In genomic region chr4:24980064-24980690, GRCh38 we compare ENCODE assay signal across 8 cellular contexts. TPM values are rescaled to one million over a fixed set of nuclear protein-coding genes. Genes with fewer than 3 reads are reported as not detected.
DNase-seq lines count a peak whose midpoint lies in the region; ATAC-seq and TF ChIP-seq lines count a peak whose summit lies in the region.

No MANE protein-coding gene starts in this region.

- H3K4me3 ChIP-seq in RWPE2 (ENCODE audit: severe bottlenecking) (no peak overlapping the region), cardiac muscle cell (no peak overlapping the region), trophoblast cell (ENCODE audit: low read depth, low read length) (no peak overlapping the region), aorta (ENCODE audit: low read length in 2 of 2) (no peak overlapping the region)

- no peak overlapping the region for H3K27ac Mint-ChIP-seq in activated naive CD4-positive, alpha-beta T cell treated with anti-CD3 and anti-CD28 coated beads, Interleukin-2, amount 50 U/mL, for 24 hours

- no peaks in the 10 kb centered on the region for H3K36me3 Mint-ChIP-seq in activated naive CD4-positive, alpha-beta T cell treated with anti-CD3 and anti-CD28 coated beads, Interleukin-2, amount 50 U/mL, for 24 hours

- no peak overlapping the region for H4K12ac ChIP-seq in trophoblast cell (ENCODE audit: low read depth, low read length)

- H3K9me3 ChIP-seq in RWPE2 (ENCODE audit: severe bottlenecking) (no peaks in the 10 kb centered on the region), cardiac muscle cell (ENCODE audit: low read depth) (no peaks in the 10 kb centered on the region), trophoblast cell (ENCODE audit: insufficient read depth, low read depth, low read length) (no peaks in the 10 kb centered on the region), aorta (ENCODE audit: control insufficient read depth, low read length) (no peaks in the 10 kb centered on the region)

- H3K36me3 ChIP-seq in RWPE2 (ENCODE audit: low read depth) (no peaks in the 10 kb centered on the region), cardiac muscle cell (no peaks in the 10 kb centered on the region), trophoblast cell (ENCODE audit: control insufficient read depth in 1 of 2, insufficient read depth in 2 of 2, low read length in 2 of 2) (no peaks in the 10 kb centered on the region), aorta (ENCODE audit: control insufficient read depth in 1 of 2, insufficient read depth in 2 of 2, low read length in 1 of 2) (no peaks in the 10 kb centered on the region)

- no peak overlapping the region for H2BK12ac ChIP-seq in trophoblast cell (ENCODE audit: low read length)

- H3K4me1 ChIP-seq in RWPE2 (ENCODE audit: insufficient read depth, poor library complexity, severe bottlenecking) (no peaks in the 10 kb centered on the region), cardiac muscle cell (ENCODE audit: low read depth) (peaks cover 8% of the 10 kb centered on the region), trophoblast cell (ENCODE audit: control insufficient read depth in 1 of 2, insufficient read depth in 2 of 2, low read length in 2 of 2) (peaks cover 0 to 3% of the 10 kb centered on the region in 2 experiments), aorta (ENCODE audit: control insufficient read depth in 1 of 2, insufficient read depth in 2 of 2, low read length in 2 of 2) (no peaks in the 10 kb centered on the region)

- H3K27me3 ChIP-seq in RWPE2 (ENCODE audit: insufficient read depth, poor library complexity, severe bottlenecking) (no peaks in the 10 kb centered on the region), cardiac muscle cell (no peaks in the 10 kb centered on the region), trophoblast cell (ENCODE audit: insufficient read depth, low read length) (no peaks in the 10 kb centered on the region), aorta (ENCODE audit: control insufficient read depth in 1 of 2, insufficient read depth in 2 of 2, low read length in 1 of 2) (no peaks in the 10 kb centered on the region)

- no peaks in the 10 kb centered on the region for H3K79me2 ChIP-seq in trophoblast cell (ENCODE audit: control insufficient read depth, insufficient read depth, low read length, poor library complexity)

- H3K14ac ChIP-seq in trophoblast cell (ENCODE audit: low read length) = no peak overlapping the region

- intact Hi-C loops in aorta (cut with DNase I) = loop anchor here (5.0 to 10.0 kb wide), 3 partner anchors 162 to 495 kb away; no protein-coding TSS in a partner anchor

- H3K9me3 Mint-ChIP-seq in activated naive CD4-positive, alpha-beta T cell treated with anti-CD3 and anti-CD28 coated beads, Interleukin-2, amount 50 U/mL, for 24 hours = no peaks in the 10 kb centered on the region

- H2AK5ac ChIP-seq in trophoblast cell (ENCODE audit: low read length) = no peak overlapping the region

- H2BK5ac ChIP-seq in trophoblast cell (ENCODE audit: low read depth, low read length, poor library complexity) = no peak overlapping the region

- WGBS in trophoblast cell (ENCODE audit: extremely low coverage, insufficient coverage, insufficient read length) = no CpG with 5 or more reads among the region's 17 CpGs
- 13 to 15% methylated on average over 17 of the region's 17 CpGs for WGBS in aorta, 2 donors

- H3K4me2 ChIP-seq in trophoblast cell (ENCODE audit: low read length) = no peak overlapping the region

- no peak overlapping the region for H3K9ac ChIP-seq in trophoblast cell (ENCODE audit: low read length)

- no peak overlapping the region for H2BK120ac ChIP-seq in trophoblast cell (ENCODE audit: insufficient read depth, low read length, poor library complexity)

- in situ Hi-C loops in KBM-7 (cut with MboI; ENCODE audit: low pct_unique_long_range_greater_than_20kb, low sequenced_read_pairs) = no loop called here

- ATAC-seq in GM18867 (IDR thresholded peaks at IDR 0.05; ENCODE audit: unreplicated experiment) (peak; percentile 80), RWPE2 (ENCODE audit: low read depth) (peak; percentile 72; the same call in 2 of the 3 replicates), aorta (ENCODE audit: low FRiP score) (peak; percentile 81)

- H3K27me3 Mint-ChIP-seq in activated naive CD4-positive, alpha-beta T cell treated with anti-CD3 and anti-CD28 coated beads, Interleukin-2, amount 50 U/mL, for 24 hours = peaks cover 15% of the 10 kb centered on the region

- H3K4me3 Mint-ChIP-seq in activated naive CD4-positive, alpha-beta T cell treated with anti-CD3 and anti-CD28 coated beads, Interleukin-2, amount 50 U/mL, for 24 hours = peak overlapping the region; percentile 40

- no peak overlapping the region for H4K8ac ChIP-seq in trophoblast cell (ENCODE audit: low read depth, low read length)

- no peak overlapping the region for H3K4ac ChIP-seq in trophoblast cell (ENCODE audit: low read depth, low read length)

- H3K23ac ChIP-seq in trophoblast cell (ENCODE audit: low read length) = no peak overlapping the region

- H3K18ac ChIP-seq in trophoblast cell (ENCODE audit: low read length) = no peak overlapping the region

- H3K79me1 ChIP-seq in trophoblast cell (ENCODE audit: low read length) = no peaks in the 10 kb centered on the region

- H4K91ac ChIP-seq in trophoblast cell (ENCODE audit: low read depth, low read length) = no peak overlapping the region

- peak; percentile 94 for TF ChIP-seq CTCF in RWPE2 (IDR thresholded peaks at IDR 0.05; ENCODE audit: poor library complexity, severe bottlenecking)
- TF ChIP-seq CTCF in cardiac muscle cell (IDR thresholded peaks at IDR 0.05; ENCODE audit: low read depth, low read length) = peak; percentile 88

- peaks cover 5% of the 10 kb centered on the region for H3K4me1 Mint-ChIP-seq in activated naive CD4-positive, alpha-beta T cell treated with anti-CD3 and anti-CD28 coated beads, Interleukin-2, amount 50 U/mL, for 24 hours

- DNase-seq in AG08395 (ENCODE audit: low spot score) (peak; percentile 76), KBM-7 (peak; percentile 94), RWPE2 (ENCODE audit: low spot score) (no peak), cardiac muscle cell (ENCODE audit: low read depth in 1 of 2, low spot score in 1 of 2) (peak; percentile 68 to 81), trophoblast cell (peak; percentile 54 to 77), aorta (peak in 1 of 2 donors; percentile 59)

- H2AFZ ChIP-seq in trophoblast cell (ENCODE audit: insufficient read depth, low read length, poor library complexity) = no peak overlapping the region

- H3K27ac ChIP-seq in RWPE2 (ENCODE audit: poor library complexity, severe bottlenecking) (no peak overlapping the region), cardiac muscle cell (no peak overlapping the region), trophoblast cell (ENCODE audit: low read depth, low read length) (no peak overlapping the region), aorta (ENCODE audit: low read depth in 1 of 2, low read length in 2 of 2) (no peak overlapping the region)

RNA-seq across cellular contexts. Expression of gene LGI2, which starts 50.6 kb away (rescaled TPM):
- 4.8 and 7.2 TPM in 2 replicates for total RNA-seq in cardiac muscle cell
- 8.7 and 12.6 TPM in 2 replicates for polyA plus RNA-seq in cardiac muscle cell
- polyA plus RNA-seq in trophoblast cell (2013) = 0.78 and 0.79 TPM in 2 replicates
- total RNA-seq in aorta = 10 to 100 TPM; 10.3 to 13.7 TPM
- under 1 TPM; 0.79 to 0.88 TPM for polyA plus RNA-seq in aorta
